ENCODE assay signal across 10 cellular contexts in the genomic region with DNA sequence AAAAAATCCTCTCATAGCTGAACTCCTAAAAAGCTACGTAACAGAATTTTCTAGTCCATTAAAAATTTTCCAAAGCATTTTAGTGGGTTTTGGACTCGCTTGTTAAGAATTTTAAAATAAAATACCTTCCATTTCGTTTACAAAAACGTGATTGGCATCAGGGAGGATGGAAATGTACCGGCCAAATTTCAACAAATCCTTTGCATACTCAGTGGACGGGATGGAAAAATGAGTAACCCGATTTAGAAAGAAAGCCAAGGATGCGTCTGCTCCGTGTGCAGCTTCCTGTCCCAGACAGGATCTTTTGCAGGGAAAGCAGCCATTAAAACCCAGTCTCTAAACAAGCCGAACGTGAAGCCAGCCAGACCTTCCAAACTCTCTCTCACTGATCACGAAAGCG. TPM values are rescaled to one million over a fixed set of nuclear protein-coding genes. Genes with fewer than 3 reads are reported as not detected.
A peak's percentile ranks its signal among the peaks of the same experiment; 100 is the strongest.
DNase-seq lines count a peak whose midpoint lies in the region; ATAC-seq and TF ChIP-seq lines count a peak whose summit lies in the region.
"Had no signal": no experiment of that assay in that cellular context is flagged by ENCODE, and none has a peak within 500 bp of the region (broad histone marks: within the 10 kb centered on the region; RNA-seq: fewer than 3 reads in every experiment).

No MANE protein-coding gene starts in this region.

- no peak overlapping the region for H3K4me3 ChIP-seq in hepatocyte
- peak overlapping the region in 1 of 3 donors; percentile 40 for H3K4me3 ChIP-seq in skeletal muscle tissue (ENCODE audit: low read length in 3 of 3)

- TF ChIP-seq CTCF in hepatocyte (IDR thresholded peaks at IDR 0.05; ENCODE audit: poor library complexity): no peak

- WGBS in hepatocyte (ENCODE audit: low lambda C conversion rate, missing lambda C conversion rate): 61% methylated on average over 13 of the region's 13 CpGs

- ATAC-seq in GM21528 (IDR thresholded peaks at IDR 0.05; ENCODE audit: low FRiP score, unreplicated experiment) (no peak), T-helper 17 cell (no peak)

- peak overlapping the region; percentile 93 for H3K27ac ChIP-seq in hepatocyte
- peak overlapping the region; percentile 58 for H3K27ac ChIP-seq in skeletal muscle tissue (ENCODE audit: low read depth, low read length)

- no peaks in the 10 kb centered on the region for H3K36me3 ChIP-seq in hepatocyte (replicated peaks; ENCODE audit: insufficient read depth, low read depth)
- no peaks in the 10 kb centered on the region for H3K36me3 ChIP-seq in skeletal muscle tissue (ENCODE audit: control insufficient read depth in 3 of 3, insufficient read depth in 3 of 3, low read length in 3 of 3)

- peaks cover 8% of the 10 kb centered on the region for H4K20me1 ChIP-seq in hepatocyte (ENCODE audit: insufficient read depth, poor library complexity, severe bottlenecking)

- H3K9me3 ChIP-seq in hepatocyte (ENCODE audit: low read depth): no peaks in the 10 kb centered on the region
- H3K9me3 ChIP-seq in skeletal muscle tissue (ENCODE audit: control insufficient read depth in 3 of 3, low read length in 3 of 3): no peaks in the 10 kb centered on the region
- no peaks in the 10 kb centered on the region for H3K9me3 ChIP-seq in T-helper 17 cell (ENCODE audit: control insufficient read depth, low read length, poor library complexity, severe bottlenecking)

- no peaks in the 10 kb centered on the region for H3K9me2 ChIP-seq in hepatocyte (replicated peaks; ENCODE audit: insufficient read depth)

- H3K4me3 Mint-ChIP-seq in T-helper 17 cell: no peak overlapping the region

- no peaks in the 10 kb centered on the region for H3K27me3 Mint-ChIP-seq in T-helper 17 cell

- peaks cover 99% of the 10 kb centered on the region for H3K79me2 ChIP-seq in hepatocyte

- H3K4me1 ChIP-seq in hepatocyte (ENCODE audit: insufficient read depth) (peaks cover 34% of the 10 kb centered on the region), skeletal muscle tissue (ENCODE audit: control insufficient read depth in 3 of 3, insufficient read depth in 3 of 3, low read length in 3 of 3) (peaks cover 46 to 49% (median 47%) of the 10 kb centered on the region in 3 donors)

- no peaks in the 10 kb centered on the region for H3K36me3 Mint-ChIP-seq in T-helper 17 cell (ENCODE audit: low read depth)

- peak overlapping the region; percentile 24 to 69 (median 57) for H3K9ac ChIP-seq in skeletal muscle tissue (ENCODE audit: low read depth in 1 of 3, low read length in 3 of 3)

- no peak overlapping the region for H3K27ac Mint-ChIP-seq in T-helper 17 cell

- H3K4me2 ChIP-seq in hepatocyte: peak overlapping the region; percentile 57

- no peaks in the 10 kb centered on the region for H3K27me3 ChIP-seq in hepatocyte
- H3K27me3 ChIP-seq in skeletal muscle tissue (ENCODE audit: control insufficient read depth in 3 of 3, insufficient read depth in 3 of 3, low read length in 3 of 3): no peaks in the 10 kb centered on the region

- peaks cover 19% of the 10 kb centered on the region for H3K4me1 Mint-ChIP-seq in T-helper 17 cell

- DNase-seq in EH (ENCODE audit: low read depth): peak; percentile 89
- peak; percentile 62 for DNase-seq in astrocyte of the hippocampus (ENCODE audit: low read depth, low spot score)
- DNase-seq in hepatocyte (ENCODE audit: low spot score): no peak
- no peak for DNase-seq in HK-2 (ENCODE audit: unreplicated experiment)
- no peak for DNase-seq in DMS79 treated with DMSO at 0.1 percent for 48 hours (lab: John Stamatoyannopoulos, UW)
- no peak for DNase-seq in T-helper 17 cell
- DNase-seq: DMS 273 treated with DMSO at 0.1 percent for 48 hours, foreskin melanocyte had no signal

- H2AFZ ChIP-seq in hepatocyte: no peak overlapping the region

RNA-seq across cellular contexts. Expression of a gene that starts 15.6 kb away (rescaled TPM):
- total RNA-seq in hepatocyte: 32.1 and 58.2 TPM in 2 replicates
- polyA plus RNA-seq in hepatocyte: 90.0 and 102 TPM in 2 replicates
- total RNA-seq in skeletal muscle tissue: 11.0 TPM
- 10 to 100 TPM; 53.3 TPM for total RNA-seq in T-helper 17 cell

RNA-seq across cellular contexts. Expression of a gene that starts 55.4 kb away (rescaled TPM):
- total RNA-seq in hepatocyte (55.9 and 70.4 TPM in 2 replicates), skeletal muscle tissue (4.2 TPM), T-helper 17 cell (10 to 100 TPM; 44.4 to 80.2 TPM)
- polyA plus RNA-seq in hepatocyte: 67.2 and 76.3 TPM in 2 replicates

Comparison
In these comparisons a context has a peak if more than half of its experiments do, and no peak if none do; other contexts are left out.
1. DNase-seq: peak in EH (single experiment) and astrocyte of the hippocampus (single experiment); none in hepatocyte (single experiment), HK-2 (single experiment), DMS79 treated with DMSO at 0.1 percent for 48 hours (single experiment) and T-helper 17 cell (0 of 3).